Comparison of ENCODE assay signal across 19 cellular contexts in genomic region chr19:14772995-14773394, GRCh38. TPM values are rescaled to one million over a fixed set of nuclear protein-coding genes. Genes with fewer than 3 reads are reported as not detected.
DNase-seq lines count a peak whose midpoint lies in the region; ATAC-seq, FAIRE-seq and TF ChIP-seq lines count a peak whose summit lies in the region.
"Had no signal": no experiment of that assay in that cellular context is flagged by ENCODE, and none has a peak within 500 bp of the region (broad histone marks: within the 10 kb centered on the region; RNA-seq: fewer than 3 reads in every experiment).

No MANE protein-coding gene starts in this region.

- WGBS in K562 (ENCODE audit: insufficient coverage, low coverage, missing lambda C conversion rate), result no CpG with 5 or more reads among the region's 7 CpGs

- H3K9me3 ChIP-seq in K562 (replicated peaks; ENCODE audit: control insufficient read depth, insufficient read depth, low read depth, low read length) (no peaks in the 10 kb centered on the region), lower lobe of right lung (no peaks in the 10 kb centered on the region)
- H3K9me3 ChIP-seq: A549, Caco-2 had no signal

- no peaks in the 10 kb centered on the region for H4K20me1 ChIP-seq in K562 (replicated peaks; ENCODE audit: control insufficient read depth, insufficient read depth, low read length)

- H3K4me3 ChIP-seq in K562 (no peak overlapping the region), lower lobe of right lung (no peak overlapping the region)
- H3K4me3 ChIP-seq: A549 had no signal

- H3K9me1 ChIP-seq in K562 (ENCODE audit: control insufficient read depth, insufficient read depth, low read length), result no peaks in the 10 kb centered on the region

- POLR2A ChIA-PET in K562 (lab: Yijun Ruan, JAX), result interaction anchor here (0.9 kb wide), 1 partner anchor 12 kb away, joined by 3 read pairs; no protein-coding TSS in a partner anchor

- in situ Hi-C loops in K562 (cut with MboI), result no loop called here

- peak; percentile 2 for DNase-seq in activated effector memory CD4-positive, alpha-beta T cell treated with anti-CD3 and anti-CD28 coated beads, Interleukin-2, amount 50 U/mL, for 16 hours
- DNase-seq in activated effector memory CD4-positive, alpha-beta T cell treated with Interleukin-2 at 50 U/mL for 16 hours, result no peak
- no peak for DNase-seq in K562 (ENCODE audit: extremely low read depth in 1 of 4, low spot score in 3 of 4)
- DNase-seq in lower lobe of right lung, result peak; percentile 6
- DNase-seq: AML-193; Caco-2; Calu3; CD4-positive, alpha-beta T cell; CD8-positive, alpha-beta T cell; DMS79 treated with DMSO at 0.1 percent for 48 hours; GF-D8 had no signal

- ATAC-seq in K562 (no peak), lower lobe of right lung (no peak), GM21423 (IDR thresholded peaks at IDR 0.05; ENCODE audit: unreplicated experiment) (no peak)
- ATAC-seq: A549; CD8-positive, alpha-beta T cell had no signal

- no peak for FAIRE-seq in K562 (lab: Jason Lieb, UNC)
- FAIRE-seq: A549, D721Med, G401.6, GM19239 had no signal

- no peak for TF ChIP-seq CTCF in K562 (IDR thresholded peaks at IDR 0.05 in 2 of 3, conservative IDR thresholded peaks at IDR 0.05 in 1 of 3; ENCODE audit: insufficient read depth in 2 of 3, low read depth in 1 of 3, low read length in 3 of 3)
- TF ChIP-seq CTCF in lower lobe of right lung (IDR thresholded peaks at IDR 0.05), result no peak

- H3K4me2 ChIP-seq in K562 (ENCODE audit: insufficient read depth, low read length), result no peak overlapping the region
- H3K4me2 ChIP-seq: A549 had no signal

- no peak overlapping the region for H3K27ac ChIP-seq in K562 (ENCODE audit: extremely low read depth, low read depth, low read length)
- H3K27ac ChIP-seq in lower lobe of right lung, result no peak overlapping the region
- H3K27ac ChIP-seq: 22Rv1; A549; BLaER1 treated with 17β-estradiol and CSF1 and Interleukin-3, amounts not matched to agents 10 nM and 100 nM; C4-2B had no signal

- H3K79me2 ChIP-seq in K562 (ENCODE audit: control insufficient read depth, insufficient read depth, low read length), result peaks cover 22% of the 10 kb centered on the region

- H3K9ac ChIP-seq in K562 (ENCODE audit: insufficient read depth in 1 of 2, low read depth in 2 of 2, low read length in 2 of 2), result no peak overlapping the region

- peaks cover 0 to 23% of the 10 kb centered on the region in 2 experiments; a peak in 3 of 5 replicates for H3K4me1 ChIP-seq in K562 (replicated peaks in 1 of 2; ENCODE audit: control insufficient read depth in 2 of 2, insufficient read depth in 2 of 2, low read length in 2 of 2)
- no peaks in the 10 kb centered on the region for H3K4me1 ChIP-seq in lower lobe of right lung
- H3K4me1 ChIP-seq: A549, Caco-2 had no signal

- no peak for TF ChIP-seq RAD21 in K562 (CRISPR knock-in tag; conservative IDR thresholded peaks at IDR 0.05 in 1 of 2, IDR thresholded peaks at IDR 0.05 in 1 of 2)

- no peak for TF ChIP-seq POLR2A in K562 (conservative IDR thresholded peaks at IDR 0.05)

- H3K27me3 ChIP-seq in K562 (ENCODE audit: control insufficient read depth in 2 of 2, insufficient read depth in 2 of 2, low read length in 2 of 2), result no peaks in the 10 kb centered on the region
- H3K27me3 ChIP-seq in lower lobe of right lung (ENCODE audit: low read depth), result peaks cover 22% of the 10 kb centered on the region

- no peak overlapping the region for H2AFZ ChIP-seq in K562 (ENCODE audit: low read depth, low read length)

- no peak for TF ChIP-seq EP300 in K562 (IDR thresholded peaks at IDR 0.05; ENCODE audit: low read length)

- intact Hi-C loops in K562 (cut with micrococcal nuclease) (no loop called here), lower lobe of right lung (cut with DNase I) (no loop called here)

- BruUV-seq in K562 (replicated peaks; lab: Mats Ljungman, UMichigan), result no TSS peak

- CTCF ChIA-PET in K562 (lab: Yijun Ruan, JAX; ENCODE audit: low intra/inter-chr PET ratio), result no interaction called here

- H3K36me3 ChIP-seq in K562 (ENCODE audit: control insufficient read depth, insufficient read depth, low read length) (peaks cover 49% of the 10 kb centered on the region; the same call in 2 of the 3 replicates), lower lobe of right lung (peaks cover 1% of the 10 kb centered on the region)

TF ChIP-seq in K562, 482 proteins besides CTCF, POLR2A, EP300 and RAD21:
- peak; percentile 62 for TF ChIP-seq PCBP2 (IDR thresholded peaks at IDR 0.05; ENCODE audit: low read depth, low read length, poor library complexity, severe bottlenecking)
- no peak for TF ChIP-seq MCM3 (IDR thresholded peaks at IDR 0.05)
- TF ChIP-seq HNRNPL (IDR thresholded peaks at IDR 0.05; ENCODE audit: low read depth, low read length), result no peak
- no peak for TF ChIP-seq SREBF1 (IDR thresholded peaks at IDR 0.05; ENCODE audit: borderline replicate concordance, low read depth, low read length)
- TF ChIP-seq ZNF512 (tag; IDR thresholded peaks at IDR 0.05), result peak; percentile 57; the same call in 1 of the 2 replicates

RNA-seq across cellular contexts. Expression of gene ADGRE2, which starts 5.4 kb away (rescaled TPM):
- total RNA-seq in K562 (2011; cell fraction: chromatin; rRNA removed; ENCODE audit: low replicate concordance), result 47.3 and 143 TPM in 2 replicates
- 41.1 and 66.9 TPM in 2 replicates for total RNA-seq in K562 (2011; cell fraction: nucleolus; rRNA removed)
- 46.1 and 57.8 TPM in 2 replicates for total RNA-seq in K562 (2011; cell fraction: nucleoplasm; rRNA removed)
- total RNA-seq in K562 (2014; rRNA removed) (8.2 and 15.2 TPM in 2 replicates), K562 (2014; rRNA removed; fragmentation: Illumina TruSeq; extraction: Trizol) (4.3 and 5.6 TPM in 2 replicates), K562 (2015; rRNA removed; fragmentation: Illumina TruSeq; extraction: Trizol) (4.4 and 4.7 TPM in 2 replicates), K562 (2021) (15.6 and 17.3 TPM in 2 replicates), lower lobe of right lung (19.9 TPM)
- polyA plus RNA-seq in K562 (2011; rRNA removed) (9.8 and 13.6 TPM in 2 replicates), K562 (2014; fragmentation: Illumina TruSeq; extraction: Trizol) (12.3 and 13.9 TPM in 2 replicates), K562 (2014; fragmentation: Nextera tagmentation; extraction: Ambion mirVana) (1 to 10 TPM; 4.4 to 6.4 TPM), K562 (2014; rRNA removed) (14.9 and 19.2 TPM in 2 replicates)
- 9.0 and 9.5 TPM in 2 replicates for polyA plus RNA-seq in K562 (2011; cell fraction: cytosol; rRNA removed)
- 38.9 and 80.5 TPM in 2 replicates for polyA plus RNA-seq in K562 (2011; cell fraction: nucleus; rRNA removed)
- polyA plus RNA-seq in K562 (2012), result 7.8 and 9.1 TPM in 2 replicates
- polyA minus RNA-seq in K562 (2011; rRNA and poly(A)+ RNA removed), result 23.0 and 24.7 TPM in 2 replicates
- polyA minus RNA-seq in K562 (2011; cell fraction: cytosol; rRNA and poly(A)+ RNA removed), result 9.8 and 11.3 TPM in 2 replicates
- 27.9 and 28.3 TPM in 2 replicates for polyA minus RNA-seq in K562 (2011; cell fraction: nucleus; rRNA and poly(A)+ RNA removed)
- total RNA-seq: Calu3 had no signal

Comparison
In these comparisons a context has a peak if more than half of its experiments do, and no peak if none do; other contexts are left out.
1. DNase-seq: peak in activated effector memory CD4-positive, alpha-beta T cell treated with anti-CD3 and anti-CD28 coated beads, Interleukin-2, amount 50 U/mL, for 16 hours (single experiment) and lower lobe of right lung (single experiment); none in activated effector memory CD4-positive, alpha-beta T cell treated with Interleukin-2 at 50 U/mL for 16 hours (single experiment) and K562 (0 of 4).